ENCODE assay signal across 20 cellular contexts in genomic region chr22:23504522-23504921, GRCh38.
A peak's percentile ranks its signal among the peaks of the same experiment; 100 is the strongest.
DNase-seq lines count a peak whose midpoint lies in the region; ATAC-seq, FAIRE-seq and TF ChIP-seq lines count a peak whose summit lies in the region.
"Had no signal": no experiment of that assay in that cellular context is flagged by ENCODE, and none has a peak within 500 bp of the region (broad histone marks: within the 10 kb centered on the region; RNA-seq: fewer than 3 reads in every experiment).

No MANE protein-coding gene starts in this region.

- peaks cover 52% of the 10 kb centered on the region for H3K4me1 Mint-ChIP-seq in nephron

- ATAC-seq in left cardiac atrium (peak; percentile 50 to 58), GM19455 (IDR thresholded peaks at IDR 0.05; ENCODE audit: unreplicated experiment) (no peak)
- ATAC-seq: activated CD8-positive, alpha-beta T cell treated with anti-CD3 and anti-CD28 coated beads, Interleukin-2, amount 10 ng/mL, durations not matched to agents 7 days and 5 days; activated T-cell treated with anti-CD3 and anti-CD28 coated beads, Interleukin-2, amount 50 U/mL, for 4 hours had no signal

- FAIRE-seq in D721Med (lab: Jason Lieb, UNC), result no peak
- FAIRE-seq: H54, urothelium cell line had no signal

- TF ChIP-seq CTCF in D721Med (IDR thresholded peaks at IDR 0.05; ENCODE audit: insufficient read depth, missing control alignments) (no peak), NB4 (IDR thresholded peaks at IDR 0.05; ENCODE audit: low read depth, low read length) (no peak), nephron (IDR thresholded peaks at IDR 0.05; ENCODE audit: unreplicated experiment in 3 of 3) (no peak), ascending aorta (IDR thresholded peaks at IDR 0.05) (no peak)

- H3K4me3 Mint-ChIP-seq in nephron, result peak overlapping the region in 2 of 3 experiments; percentile 3 to 6
- H3K4me3 Mint-ChIP-seq: activated CD8-positive, alpha-beta T cell treated with anti-CD3 and anti-CD28 coated beads, Interleukin-2, amount 10 ng/mL, durations not matched to agents 7 days and 5 days; activated T-cell treated with anti-CD3 and anti-CD28 coated beads, Interleukin-2, amount 50 U/mL, for 4 hours; T-helper 2 cell treated with Interferon-gamma antibody and Interleukin-4, amounts not matched to agents 5 μg/mL and 100 μg/mL, for 36 hours had no signal

- H3K27me3 ChIP-seq in ascending aorta, result no peaks in the 10 kb centered on the region
- H3K27me3 ChIP-seq: SJSA1 had no signal

- H3K9me3 ChIP-seq in ascending aorta, result no peaks in the 10 kb centered on the region
- H3K9me3 ChIP-seq: SJSA1 had no signal

- H3K4me3 ChIP-seq in NB4 (ENCODE audit: low read depth, low read length), result no peak overlapping the region
- no peak overlapping the region for H3K4me3 ChIP-seq in ascending aorta
- H3K4me3 ChIP-seq: SJSA1 had no signal

- no peaks in the 10 kb centered on the region for H3K4me1 ChIP-seq in ascending aorta
- H3K4me1 ChIP-seq: SJSA1 had no signal

- peaks cover 4% of the 10 kb centered on the region for H3K27me3 Mint-ChIP-seq in nephron (ENCODE audit: low read depth)

- H3K27ac ChIP-seq in ascending aorta, result no peak overlapping the region
- H3K27ac ChIP-seq: SJSA1 had no signal

- no peak for TF ChIP-seq POLR2A in NB4 (IDR thresholded peaks at IDR 0.05; ENCODE audit: extremely low read depth, insufficient read length)

- peak overlapping the region; percentile 92 to 98 (median 98) for H3K27ac Mint-ChIP-seq in nephron
- H3K27ac Mint-ChIP-seq: activated CD8-positive, alpha-beta T cell treated with anti-CD3 and anti-CD28 coated beads, Interleukin-2, amount 10 ng/mL, durations not matched to agents 7 days and 5 days; T-helper 2 cell treated with Interferon-gamma antibody and Interleukin-4, amounts not matched to agents 5 μg/mL and 100 μg/mL, for 36 hours had no signal

- no peaks in the 10 kb centered on the region for H3K36me3 Mint-ChIP-seq in nephron (ENCODE audit: low read depth)
- H3K36me3 Mint-ChIP-seq: immature natural killer cell had no signal

- no peaks in the 10 kb centered on the region for H3K36me3 ChIP-seq in ascending aorta
- H3K36me3 ChIP-seq: SJSA1 had no signal

- no peaks in the 10 kb centered on the region for H3K9me3 Mint-ChIP-seq in nephron
- H3K9me3 Mint-ChIP-seq: activated T-cell treated with anti-CD3 and anti-CD28 coated beads, Interleukin-2, amount 50 U/mL, for 4 hours; immature natural killer cell; T-helper 2 cell treated with Interferon-gamma antibody and Interleukin-4, amounts not matched to agents 5 μg/mL and 100 μg/mL, for 36 hours had no signal

- DNase-seq in D721Med (ENCODE audit: insufficient read length, low spot score) (peak; percentile 10), NB4 (ENCODE audit: low read depth) (peak; percentile 37), left cardiac atrium (no peak), ascending aorta (ENCODE audit: low spot score in 2 of 2) (no peak), dedifferentiated amniotic fluid mesenchymal stem cell (ENCODE audit: extremely low spot score) (no peak), NCI-H1092 treated with DMSO at 0.1 percent for 48 hours (lab: John Stamatoyannopoulos, UW) (no peak)
- DNase-seq: activated CD8-positive, alpha-beta T cell treated with anti-CD3 and anti-CD28 coated beads, Interleukin-2, amount 10 ng/mL, durations not matched to agents 7 days and 5 days; activated T-cell treated with anti-CD3 and anti-CD28 coated beads, Interleukin-2, amount 50 U/mL, for 4 hours; caudate nucleus; effector CD4-positive, alpha-beta T cell; EL; immature natural killer cell; NCI-H2081; NCI-H69 had no signal

- intact Hi-C loops in left cardiac atrium (cut with DNase I) (no loop called here), ascending aorta (cut with DNase I) (no loop called here)

Comparison
In these comparisons a context has a peak if more than half of its experiments do, and no peak if none do; other contexts are left out.
1. DNase-seq: peak in D721Med (single experiment) and NB4 (single experiment); none in left cardiac atrium (single experiment), ascending aorta (0 of 2), dedifferentiated amniotic fluid mesenchymal stem cell (single experiment) and NCI-H1092 treated with DMSO at 0.1 percent for 48 hours (single experiment).